10 cellular contexts compared by ENCODE assay signal in genomic region chr7:16929146-16929762, GRCh38. TPM values are rescaled to one million over a fixed set of nuclear protein-coding genes. Genes with fewer than 3 reads are reported as not detected.
A peak's percentile ranks its signal among the peaks of the same experiment; 100 is the strongest.
DNase-seq lines count a peak whose midpoint lies in the region; ATAC-seq, FAIRE-seq and TF ChIP-seq lines count a peak whose summit lies in the region.
"Had no signal": no experiment of that assay in that cellular context is flagged by ENCODE, and none has a peak within 500 bp of the region (broad histone marks: within the 10 kb centered on the region; RNA-seq: fewer than 3 reads in every experiment).

No MANE protein-coding gene starts in this region.

- intact Hi-C loops in kidney (cut with DNase I), result no loop called here

- FAIRE-seq in urothelium cell line (lab: Jason Lieb, UNC) (no peak), kidney (lab: Jason Lieb, UNC) (no peak)
- FAIRE-seq: HTR-8/SVneo had no signal

- peaks cover 2% of the 10 kb centered on the region for H3K36me3 Mint-ChIP-seq in T-helper 17 cell (ENCODE audit: low read depth)

- H3K9ac ChIP-seq in kidney (ENCODE audit: low read length in 2 of 2), result no peak overlapping the region

- H3K27ac ChIP-seq in kidney (ENCODE audit: low read depth in 2 of 2, low read length in 2 of 2), result no peak overlapping the region

- H3K9me3 ChIP-seq in T-helper 17 cell (ENCODE audit: control insufficient read depth, low read length, poor library complexity, severe bottlenecking) (no peaks in the 10 kb centered on the region), kidney (ENCODE audit: control insufficient read depth in 1 of 2, low read length in 2 of 2) (no peaks in the 10 kb centered on the region)

- H3K4me1 Mint-ChIP-seq in T-helper 17 cell, result peaks cover 38% of the 10 kb centered on the region

- ATAC-seq in GM18498 (IDR thresholded peaks at IDR 0.05; ENCODE audit: unreplicated experiment), result peak; percentile 93
- peak; percentile 88 for ATAC-seq in GM21526 (IDR thresholded peaks at IDR 0.05; ENCODE audit: low FRiP score, unreplicated experiment)
- peak; percentile 90 for ATAC-seq in HG03342 (IDR thresholded peaks at IDR 0.05; ENCODE audit: unreplicated experiment)
- no peak for ATAC-seq in T-helper 17 cell

- peak overlapping the region; percentile 39 for H3K27ac Mint-ChIP-seq in T-helper 17 cell

- H3K4me3 ChIP-seq in kidney (ENCODE audit: low read length in 2 of 2), result no peak overlapping the region

- H3K27me3 Mint-ChIP-seq in T-helper 17 cell, result no peaks in the 10 kb centered on the region

- H3K4me3 Mint-ChIP-seq in T-helper 17 cell, result no peak overlapping the region

- TF ChIP-seq CTCF in kidney (IDR thresholded peaks at IDR 0.05; ENCODE audit: borderline replicate concordance, extremely low read depth, insufficient read depth), result no peak

- no peak for DNase-seq in T-helper 17 cell
- no peak for DNase-seq in urothelium cell line (ENCODE audit: low spot score)
- DNase-seq in NCI-H345 treated with DMSO at 0.1 percent for 48 hours (lab: John Stamatoyannopoulos, UW; ENCODE audit: unreplicated experiment), result no peak
- no peak for DNase-seq in kidney
- DNase-seq in stimulated activated CD4-positive, alpha-beta T cell treated with anti-CD3 and anti-CD28 coated beads, Interleukin-2, amount 100 ng/mL, for 48 hours, result no peak
- DNase-seq: cerebellar nuclear complex had no signal

- no peaks in the 10 kb centered on the region for H3K36me3 ChIP-seq in kidney (ENCODE audit: control insufficient read depth in 1 of 2, insufficient read depth in 2 of 2, low read length in 2 of 2)

- no peaks in the 10 kb centered on the region for H3K4me1 ChIP-seq in kidney (ENCODE audit: control insufficient read depth in 1 of 2, insufficient read depth in 1 of 2, low read depth in 1 of 2, low read length in 2 of 2)

RNA-seq across cellular contexts. Expression of gene AGR3, which starts 47.5 kb away (rescaled TPM):
- total RNA-seq in T-helper 17 cell, result not detected
- 20.3 TPM for total RNA-seq in kidney
- polyA plus RNA-seq in kidney (ENCODE audit: insufficient read depth, low read depth, low replicate concordance), result 1.7 TPM

Comparison
In these comparisons a context has a peak if more than half of its experiments do, and no peak if none do; other contexts are left out.
1. RNA of gene AGR3, which starts 47.5 kb away (total RNA-seq): 20.3 TPM in kidney (single experiment); not detected in T-helper 17 cell; every median in the first group is over 10 times any median in the second.